1 cellular context compared by ENCODE assay signal in genomic region chr10:96092999-96093767, GRCh38.
TF ChIP-seq lines count a peak whose summit lies in the region.

No MANE protein-coding gene starts in this region.

TF ChIP-seq in HepG2, 621 proteins besides CTCF, POLR2A, EP300 and RAD21 (continued from another document and continues in another):
- TF ChIP-seq FOXK1 (CRISPR knock-in tag; IDR thresholded peaks at IDR 0.05; ENCODE audit: borderline replicate concordance, low read depth) (peak; percentile 57; the same call in 1 of the 2 replicates), YEATS4 (CRISPR knock-in tag; IDR thresholded peaks at IDR 0.05; ENCODE audit: borderline replicate concordance) (peak; percentile 45; the same call in 1 of the 2 replicates), KAT8 (CRISPR knock-in tag; IDR thresholded peaks at IDR 0.05) (peak; percentile 52; the same call in 1 of the 2 replicates), ZNF256 (CRISPR knock-in tag; conservative IDR thresholded peaks at IDR 0.05) (no peak), NFE2 (CRISPR knock-in tag; IDR thresholded peaks at IDR 0.05) (no peak), ZNF205 (CRISPR knock-in tag; IDR thresholded peaks at IDR 0.05) (no peak), MYPOP (CRISPR knock-in tag; IDR thresholded peaks at IDR 0.05) (no peak), FOSL2 (CRISPR knock-in tag; IDR thresholded peaks at IDR 0.05) (peak; percentile 71), CCDC6 (CRISPR knock-in tag; IDR thresholded peaks at IDR 0.05) (no peak), ZNF496 (CRISPR knock-in tag; IDR thresholded peaks at IDR 0.05; ENCODE audit: insufficient replicate concordance) (no peak), ATM (IDR thresholded peaks at IDR 0.05; ENCODE audit: borderline replicate concordance) (no peak), PITX1 (CRISPR knock-in tag; IDR thresholded peaks at IDR 0.05) (peak; percentile 48; the same call in 1 of the 2 replicates), GABPB1 (CRISPR knock-in tag; IDR thresholded peaks at IDR 0.05) (peak; percentile 52; the same call in 1 of the 2 replicates), SUZ12 (IDR thresholded peaks at IDR 0.05; ENCODE audit: low read depth, low read length) (no peak), ZNF703 (CRISPR knock-in tag; IDR thresholded peaks at IDR 0.05; ENCODE audit: borderline replicate concordance) (no peak), ZNF460 (CRISPR knock-in tag; IDR thresholded peaks at IDR 0.05; ENCODE audit: borderline replicate concordance) (no peak), ZNF510 (CRISPR knock-in tag; IDR thresholded peaks at IDR 0.05; ENCODE audit: low read depth) (0 out of 2 replicates have a peak, but pooled peaks have one; percentile 68), RFX5 (IDR thresholded peaks at IDR 0.05; ENCODE audit: low read depth, low read length) (no peak), ZNF589 (CRISPR knock-in tag; conservative IDR thresholded peaks at IDR 0.05) (no peak), ATF4 (CRISPR knock-in tag; IDR thresholded peaks at IDR 0.05) (peak in 1 of 2 experiments; percentile 72; a peak in 1 of 4 replicates), U2AF1 (optimal IDR thresholded peaks at IDR 0.05; ENCODE audit: low read depth, low read length) (no peak), ZFP62 (CRISPR knock-in tag; IDR thresholded peaks at IDR 0.05) (no peak), FOXA1 (IDR thresholded peaks at IDR 0.05) (no peak), FOXA1 (CRISPR knock-in tag; IDR thresholded peaks at IDR 0.05) (peak; percentile 59; the same call in 1 of the 2 replicates), TP53 (CRISPR knock-in tag; conservative IDR thresholded peaks at IDR 0.05) (no peak), HMG20A (CRISPR knock-in tag; IDR thresholded peaks at IDR 0.05; ENCODE audit: borderline replicate concordance) (no peak; the same call in 1 of the 2 replicates), NR2C2 (CRISPR knock-in tag; IDR thresholded peaks at IDR 0.05; ENCODE audit: borderline replicate concordance) (peak; percentile 66; the same call in 1 of the 2 replicates), ZNF749 (CRISPR knock-in tag; IDR thresholded peaks at IDR 0.05; ENCODE audit: borderline replicate concordance) (no peak), ZNF746 (CRISPR knock-in tag; IDR thresholded peaks at IDR 0.05) (no peak), SRSF1 (optimal IDR thresholded peaks at IDR 0.05; ENCODE audit: low read depth, low read length) (no peak), ZC3H4 (CRISPR knock-in tag; IDR thresholded peaks at IDR 0.05; ENCODE audit: borderline replicate concordance) (no peak), ZNF329 (CRISPR knock-in tag; IDR thresholded peaks at IDR 0.05; ENCODE audit: low read depth) (no peak), REXO4 (CRISPR knock-in tag; IDR thresholded peaks at IDR 0.05; ENCODE audit: borderline replicate concordance) (no peak), NR1H2 (CRISPR knock-in tag; IDR thresholded peaks at IDR 0.05; ENCODE audit: borderline replicate concordance, low read depth) (no peak), MED8 (CRISPR knock-in tag; IDR thresholded peaks at IDR 0.05; ENCODE audit: insufficient replicate concordance) (no peak), TCF12 (IDR thresholded peaks at IDR 0.05) (no peak), TCF12 (CRISPR knock-in tag; IDR thresholded peaks at IDR 0.05) (no peak), TMF1 (CRISPR knock-in tag; IDR thresholded peaks at IDR 0.05; ENCODE audit: low read depth) (no peak), ZNF337 (CRISPR knock-in tag; IDR thresholded peaks at IDR 0.05; ENCODE audit: borderline replicate concordance, low read depth) (no peak), PHF20 (CRISPR knock-in tag; IDR thresholded peaks at IDR 0.05) (no peak), JUN (CRISPR knock-in tag; IDR thresholded peaks at IDR 0.05) (no peak), ZSCAN29 (CRISPR knock-in tag; conservative IDR thresholded peaks at IDR 0.05) (no peak), ZNF772 (CRISPR knock-in tag; IDR thresholded peaks at IDR 0.05) (no peak), ZBTB1 (CRISPR knock-in tag; IDR thresholded peaks at IDR 0.05; ENCODE audit: borderline replicate concordance) (no peak), ZNF557 (CRISPR knock-in tag; IDR thresholded peaks at IDR 0.05) (no peak), HBP1 (CRISPR knock-in tag; IDR thresholded peaks at IDR 0.05; ENCODE audit: low read depth) (no peak), ZNF235 (CRISPR knock-in tag; IDR thresholded peaks at IDR 0.05; ENCODE audit: borderline replicate concordance) (no peak), HMG20B (CRISPR knock-in tag; conservative IDR thresholded peaks at IDR 0.05) (peak; percentile 79; the same call in 1 of the 2 replicates), ZNF850 (CRISPR knock-in tag; conservative IDR thresholded peaks at IDR 0.05) (no peak), ZNF598 (CRISPR knock-in tag; IDR thresholded peaks at IDR 0.05; ENCODE audit: borderline replicate concordance) (no peak), MIER2 (CRISPR knock-in tag; IDR thresholded peaks at IDR 0.05) (no peak), ZNF652 (CRISPR knock-in tag; IDR thresholded peaks at IDR 0.05; ENCODE audit: borderline replicate concordance, low read depth) (no peak), ZNF780A (CRISPR knock-in tag; IDR thresholded peaks at IDR 0.05) (no peak), ZNF678 (CRISPR knock-in tag; IDR thresholded peaks at IDR 0.05) (no peak)
- TF ChIP-seq, protein P1, sequence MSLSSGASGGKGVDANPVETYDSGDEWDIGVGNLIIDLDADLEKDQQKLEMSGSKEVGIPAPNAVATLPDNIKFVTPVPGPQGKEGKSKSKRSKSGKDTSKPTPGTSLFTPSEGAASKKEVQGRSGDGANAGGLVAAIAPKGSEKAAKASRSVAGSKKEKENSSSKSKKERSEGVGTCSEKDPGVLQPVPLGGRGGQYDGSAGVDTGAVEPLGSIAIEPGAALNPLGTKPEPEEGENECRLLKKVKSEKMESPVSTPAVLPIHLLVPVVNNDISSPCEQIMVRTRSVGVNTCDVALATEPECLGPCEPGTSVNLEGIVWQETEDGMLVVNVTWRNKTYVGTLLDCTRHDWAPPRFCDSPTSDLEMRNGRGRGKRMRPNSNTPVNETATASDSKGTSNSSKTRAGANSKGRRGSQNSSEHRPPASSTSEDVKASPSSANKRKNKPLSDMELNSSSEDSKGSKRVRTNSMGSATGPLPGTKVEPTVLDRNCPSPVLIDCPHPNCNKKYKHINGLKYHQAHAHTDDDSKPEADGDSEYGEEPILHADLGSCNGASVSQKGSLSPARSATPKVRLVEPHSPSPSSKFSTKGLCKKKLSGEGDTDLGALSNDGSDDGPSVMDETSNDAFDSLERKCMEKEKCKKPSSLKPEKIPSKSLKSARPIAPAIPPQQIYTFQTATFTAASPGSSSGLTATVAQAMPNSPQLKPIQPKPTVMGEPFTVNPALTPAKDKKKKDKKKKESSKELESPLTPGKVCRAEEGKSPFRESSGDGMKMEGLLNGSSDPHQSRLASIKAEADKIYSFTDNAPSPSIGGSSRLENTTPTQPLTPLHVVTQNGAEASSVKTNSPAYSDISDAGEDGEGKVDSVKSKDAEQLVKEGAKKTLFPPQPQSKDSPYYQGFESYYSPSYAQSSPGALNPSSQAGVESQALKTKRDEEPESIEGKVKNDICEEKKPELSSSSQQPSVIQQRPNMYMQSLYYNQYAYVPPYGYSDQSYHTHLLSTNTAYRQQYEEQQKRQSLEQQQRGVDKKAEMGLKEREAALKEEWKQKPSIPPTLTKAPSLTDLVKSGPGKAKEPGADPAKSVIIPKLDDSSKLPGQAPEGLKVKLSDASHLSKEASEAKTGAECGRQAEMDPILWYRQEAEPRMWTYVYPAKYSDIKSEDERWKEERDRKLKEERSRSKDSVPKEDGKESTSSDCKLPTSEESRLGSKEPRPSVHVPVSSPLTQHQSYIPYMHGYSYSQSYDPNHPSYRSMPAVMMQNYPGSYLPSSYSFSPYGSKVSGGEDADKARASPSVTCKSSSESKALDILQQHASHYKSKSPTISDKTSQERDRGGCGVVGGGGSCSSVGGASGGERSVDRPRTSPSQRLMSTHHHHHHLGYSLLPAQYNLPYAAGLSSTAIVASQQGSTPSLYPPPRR (CRISPR knock-in tag; IDR thresholded peaks at IDR 0.05; ENCODE audit: borderline replicate concordance) = no peak
- TF ChIP-seq, protein P2, sequence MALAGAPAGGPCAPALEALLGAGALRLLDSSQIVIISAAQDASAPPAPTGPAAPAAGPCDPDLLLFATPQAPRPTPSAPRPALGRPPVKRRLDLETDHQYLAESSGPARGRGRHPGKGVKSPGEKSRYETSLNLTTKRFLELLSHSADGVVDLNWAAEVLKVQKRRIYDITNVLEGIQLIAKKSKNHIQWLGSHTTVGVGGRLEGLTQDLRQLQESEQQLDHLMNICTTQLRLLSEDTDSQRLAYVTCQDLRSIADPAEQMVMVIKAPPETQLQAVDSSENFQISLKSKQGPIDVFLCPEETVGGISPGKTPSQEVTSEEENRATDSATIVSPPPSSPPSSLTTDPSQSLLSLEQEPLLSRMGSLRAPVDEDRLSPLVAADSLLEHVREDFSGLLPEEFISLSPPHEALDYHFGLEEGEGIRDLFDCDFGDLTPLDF (CRISPR knock-in tag; IDR thresholded peaks at IDR 0.05) = no peak
- TF ChIP-seq, protein P3, sequence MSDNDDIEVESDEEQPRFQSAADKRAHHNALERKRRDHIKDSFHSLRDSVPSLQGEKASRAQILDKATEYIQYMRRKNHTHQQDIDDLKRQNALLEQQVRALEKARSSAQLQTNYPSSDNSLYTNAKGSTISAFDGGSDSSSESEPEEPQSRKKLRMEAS (IDR thresholded peaks at IDR 0.05) = no peak
- TF ChIP-seq, protein P4, sequence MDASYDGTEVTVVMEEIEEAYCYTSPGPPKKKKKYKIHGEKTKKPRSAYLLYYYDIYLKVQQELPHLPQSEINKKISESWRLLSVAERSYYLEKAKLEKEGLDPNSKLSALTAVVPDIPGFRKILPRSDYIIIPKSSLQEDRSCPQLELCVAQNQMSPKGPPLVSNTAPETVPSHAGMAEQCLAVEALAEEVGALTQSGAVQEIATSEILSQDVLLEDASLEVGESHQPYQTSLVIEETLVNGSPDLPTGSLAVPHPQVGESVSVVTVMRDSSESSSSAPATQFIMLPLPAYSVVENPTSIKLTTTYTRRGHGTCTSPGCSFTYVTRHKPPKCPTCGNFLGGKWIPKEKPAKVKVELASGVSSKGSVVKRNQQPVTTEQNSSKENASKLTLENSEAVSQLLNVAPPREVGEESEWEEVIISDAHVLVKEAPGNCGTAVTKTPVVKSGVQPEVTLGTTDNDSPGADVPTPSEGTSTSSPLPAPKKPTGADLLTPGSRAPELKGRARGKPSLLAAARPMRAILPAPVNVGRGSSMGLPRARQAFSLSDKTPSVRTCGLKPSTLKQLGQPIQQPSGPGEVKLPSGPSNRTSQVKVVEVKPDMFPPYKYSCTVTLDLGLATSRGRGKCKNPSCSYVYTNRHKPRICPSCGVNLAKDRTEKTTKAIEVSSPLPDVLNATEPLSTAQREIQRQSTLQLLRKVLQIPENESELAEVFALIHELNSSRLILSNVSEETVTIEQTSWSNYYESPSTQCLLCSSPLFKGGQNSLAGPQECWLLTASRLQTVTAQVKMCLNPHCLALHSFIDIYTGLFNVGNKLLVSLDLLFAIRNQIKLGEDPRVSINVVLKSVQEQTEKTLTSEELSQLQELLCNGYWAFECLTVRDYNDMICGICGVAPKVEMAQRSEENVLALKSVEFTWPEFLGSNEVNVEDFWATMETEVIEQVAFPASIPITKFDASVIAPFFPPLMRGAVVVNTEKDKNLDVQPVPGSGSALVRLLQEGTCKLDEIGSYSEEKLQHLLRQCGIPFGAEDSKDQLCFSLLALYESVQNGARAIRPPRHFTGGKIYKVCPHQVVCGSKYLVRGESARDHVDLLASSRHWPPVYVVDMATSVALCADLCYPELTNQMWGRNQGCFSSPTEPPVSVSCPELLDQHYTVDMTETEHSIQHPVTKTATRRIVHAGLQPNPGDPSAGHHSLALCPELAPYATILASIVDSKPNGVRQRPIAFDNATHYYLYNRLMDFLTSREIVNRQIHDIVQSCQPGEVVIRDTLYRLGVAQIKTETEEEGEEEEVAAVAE (CRISPR knock-in tag; IDR thresholded peaks at IDR 0.05; ENCODE audit: borderline replicate concordance) = no peak
- TF ChIP-seq, protein P5, sequence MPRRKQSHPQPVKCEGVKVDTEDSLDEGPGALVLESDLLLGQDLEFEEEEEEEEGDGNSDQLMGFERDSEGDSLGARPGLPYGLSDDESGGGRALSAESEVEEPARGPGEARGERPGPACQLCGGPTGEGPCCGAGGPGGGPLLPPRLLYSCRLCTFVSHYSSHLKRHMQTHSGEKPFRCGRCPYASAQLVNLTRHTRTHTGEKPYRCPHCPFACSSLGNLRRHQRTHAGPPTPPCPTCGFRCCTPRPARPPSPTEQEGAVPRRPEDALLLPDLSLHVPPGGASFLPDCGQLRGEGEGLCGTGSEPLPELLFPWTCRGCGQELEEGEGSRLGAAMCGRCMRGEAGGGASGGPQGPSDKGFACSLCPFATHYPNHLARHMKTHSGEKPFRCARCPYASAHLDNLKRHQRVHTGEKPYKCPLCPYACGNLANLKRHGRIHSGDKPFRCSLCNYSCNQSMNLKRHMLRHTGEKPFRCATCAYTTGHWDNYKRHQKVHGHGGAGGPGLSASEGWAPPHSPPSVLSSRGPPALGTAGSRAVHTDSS (CRISPR knock-in tag; conservative IDR thresholded peaks at IDR 0.05) = no peak
